8 cellular contexts compared by ENCODE assay signal in genomic region chr14:80959448-80960006, GRCh38. TPM values are rescaled to one million over a fixed set of nuclear protein-coding genes. Genes with fewer than 3 reads are reported as not detected.
DNase-seq lines count a peak whose midpoint lies in the region; ATAC-seq, FAIRE-seq and TF ChIP-seq lines count a peak whose summit lies in the region.

No MANE protein-coding gene starts in this region.

- CTCF ChIA-PET in activated CD4-positive, alpha-beta memory T cell treated with anti-CD3 and anti-CD28 coated beads, Interleukin-2, amount 10 ng/mL, durations not matched to agents 7 days and 5 days (lab: Charles Lee), result interaction anchor here (0.5 to 11.0 kb wide), 13 partner anchors 15 to 505 kb away, joined by 3 to 188 read pairs (median 6); partner anchors contain the start of gene CEP128

- H3K9me3 Mint-ChIP-seq in activated CD4-positive, alpha-beta memory T cell treated with anti-CD3 and anti-CD28 coated beads, Interleukin-2, amount 10 ng/mL, durations not matched to agents 7 days and 5 days, result peaks cover 2% of the 10 kb centered on the region

- no peaks in the 10 kb centered on the region for H3K9me3 ChIP-seq in mucosa of rectum (ENCODE audit: control insufficient read depth in 2 of 2, low read length in 2 of 2)

- POLR2A ChIA-PET in activated CD4-positive, alpha-beta memory T cell treated with anti-CD3 and anti-CD28 coated beads, Interleukin-2, amount 10 ng/mL, durations not matched to agents 7 days and 5 days (lab: Charles Lee), result interaction anchor here (0.6 to 4.6 kb wide), 12 partner anchors 15 to 414 kb away, joined by 3 to 42 read pairs (median 7); partner anchors contain the start of genes CEP128 and GTF2A1

- H3K4me1 ChIP-seq in mucosa of rectum (ENCODE audit: control insufficient read depth in 2 of 2, insufficient read depth in 2 of 2, low read length in 2 of 2) (peaks cover 0 to 5% of the 10 kb centered on the region in 2 donors), foreskin keratinocyte (no peaks in the 10 kb centered on the region)

- H3K9ac ChIP-seq in mucosa of rectum (ENCODE audit: low read depth in 1 of 2, low read length in 2 of 2), result no peak overlapping the region

- FAIRE-seq in GM18507 (lab: Jason Lieb, UNC), result peak; percentile 97

- peak overlapping the region; percentile 85 for H3K27ac Mint-ChIP-seq in activated CD4-positive, alpha-beta memory T cell treated with anti-CD3 and anti-CD28 coated beads, Interleukin-2, amount 10 ng/mL, durations not matched to agents 7 days and 5 days

- peaks cover 63% of the 10 kb centered on the region for H3K4me1 Mint-ChIP-seq in activated CD4-positive, alpha-beta memory T cell treated with anti-CD3 and anti-CD28 coated beads, Interleukin-2, amount 10 ng/mL, durations not matched to agents 7 days and 5 days

- H3K27ac ChIP-seq in mucosa of rectum (ENCODE audit: low read depth in 2 of 2, low read length in 2 of 2) (peak overlapping the region; percentile 23 to 44), foreskin keratinocyte (no peak overlapping the region)

- H3K36me3 Mint-ChIP-seq in activated CD4-positive, alpha-beta memory T cell treated with anti-CD3 and anti-CD28 coated beads, Interleukin-2, amount 10 ng/mL, durations not matched to agents 7 days and 5 days (ENCODE audit: low read depth), result peaks cover 19% of the 10 kb centered on the region

- DNase-seq in GM18507 (ENCODE audit: extremely low spot score, insufficient read length, low read depth) (peak; percentile 40), MV-4-11 (lab: John Stamatoyannopoulos, UW) (peak; percentile 88), foreskin keratinocyte (no peak), 8988T (no peak), HUDEP-2 (lab: John Stamatoyannopoulos, UW; ENCODE audit: unreplicated experiment in 76 of 76) (no peak)
- peak; percentile 86 for DNase-seq in activated CD4-positive, alpha-beta memory T cell treated with anti-CD3 and anti-CD28 coated beads, Interleukin-2, amount 10 ng/mL, durations not matched to agents 7 days and 5 days

- no peak overlapping the region for H3K4me3 ChIP-seq in mucosa of rectum (ENCODE audit: low read length in 2 of 2)

- no peak for TF ChIP-seq CTCF in foreskin keratinocyte (conservative IDR thresholded peaks at IDR 0.05)

- H3K27me3 ChIP-seq in mucosa of rectum (ENCODE audit: control insufficient read depth in 2 of 2, insufficient read depth in 2 of 2, low read length in 2 of 2), result peaks cover 6 to 12% of the 10 kb centered on the region in 2 donors
- H3K27me3 ChIP-seq in foreskin keratinocyte, result peaks cover 21% of the 10 kb centered on the region

- H3K4me3 Mint-ChIP-seq in activated CD4-positive, alpha-beta memory T cell treated with anti-CD3 and anti-CD28 coated beads, Interleukin-2, amount 10 ng/mL, durations not matched to agents 7 days and 5 days, result peak overlapping the region; percentile 42

- peak; percentile 98 for ATAC-seq in GM21723 (IDR thresholded peaks at IDR 0.05; ENCODE audit: unreplicated experiment)
- ATAC-seq in foreskin keratinocyte, result no peak

- H3K36me3 ChIP-seq in mucosa of rectum (ENCODE audit: control insufficient read depth in 2 of 2, insufficient read depth in 2 of 2, low read length in 2 of 2), result no peaks in the 10 kb centered on the region

- H3K27me3 Mint-ChIP-seq in activated CD4-positive, alpha-beta memory T cell treated with anti-CD3 and anti-CD28 coated beads, Interleukin-2, amount 10 ng/mL, durations not matched to agents 7 days and 5 days, result peaks cover 10% of the 10 kb centered on the region

RNA-seq across cellular contexts. Expression of gene TSHR, which starts 4.1 kb away (rescaled TPM):
- 1 to 10 TPM in 1 of 2 experiments, under 1 TPM in 1; 0.70 to 1.6 TPM for total RNA-seq in activated CD4-positive, alpha-beta memory T cell treated with anti-CD3 and anti-CD28 coated beads, Interleukin-2, amount 10 ng/mL, durations not matched to agents 7 days and 5 days
- total RNA-seq in foreskin keratinocyte, result not detected in 2 replicates
- not detected in 2 replicates for polyA plus RNA-seq in foreskin keratinocyte

RNA-seq across cellular contexts. Expression of gene CEP128, which starts 18.0 kb away (rescaled TPM):
- 10 to 100 TPM; 24.7 to 26.0 TPM for total RNA-seq in activated CD4-positive, alpha-beta memory T cell treated with anti-CD3 and anti-CD28 coated beads, Interleukin-2, amount 10 ng/mL, durations not matched to agents 7 days and 5 days
- 12.4 and 14.8 TPM in 2 replicates for total RNA-seq in foreskin keratinocyte
- polyA plus RNA-seq in foreskin keratinocyte, result 3.0 and 4.9 TPM in 2 replicates

Comparison
In these comparisons a context has a peak if more than half of its experiments do, and no peak if none do; other contexts are left out.
1. DNase-seq: peak in GM18507 (single experiment), MV-4-11 (single experiment) and activated CD4-positive, alpha-beta memory T cell treated with anti-CD3 and anti-CD28 coated beads, Interleukin-2, amount 10 ng/mL, durations not matched to agents 7 days and 5 days (single experiment); none in foreskin keratinocyte (0 of 2), 8988T (single experiment) and HUDEP-2 (0 of 76).